8 cellular contexts compared by ENCODE assay signal in genomic region chr1:34985063-34985770, GRCh38. TPM values are rescaled to one million over a fixed set of nuclear protein-coding genes. Genes with fewer than 3 reads are reported as not detected.
DNase-seq lines count a peak whose midpoint lies in the region; ATAC-seq and TF ChIP-seq lines count a peak whose summit lies in the region.

Gene TMEM35B (minus strand): TSS chr1:34985347. CDS start chr1:34985305, 42 bp downstream.

- H3K27me3 ChIP-seq in CD8-positive, alpha-beta T cell (ENCODE audit: insufficient read depth, low read length): no peaks in the 10 kb centered on the region

- peaks cover 42% of the 10 kb centered on the region for H3K4me1 Mint-ChIP-seq in CD8-positive, alpha-beta T cell (ENCODE audit: low read depth)

- peak; percentile 61 for TF ChIP-seq POLR2A in Raji (IDR thresholded peaks at IDR 0.05; ENCODE audit: insufficient read depth, low read depth, low read length)

- peaks cover 5% of the 10 kb centered on the region for H3K36me3 ChIP-seq in CD8-positive, alpha-beta T cell (ENCODE audit: insufficient read depth, low read length)

- H3K4me3 Mint-ChIP-seq in CD8-positive, alpha-beta T cell: peak within 1 kb of the TSS; percentile 99

- POLR2A ChIA-PET in CD8-positive, alpha-beta T cell (lab: Charles Lee): interaction anchor here (0.7 to 2.3 kb wide), 12 partner anchors 10 to 208 kb away, joined by 3 to 12 read pairs (median 3); partner anchors contain the start of genes SFPQ and ZMYM6

- H3K27ac ChIP-seq in CD8-positive, alpha-beta T cell (ENCODE audit: low read depth, low read length): peak within 1 kb of the TSS; percentile 80
- peak within 1 kb of the TSS; percentile 78 for H3K27ac ChIP-seq in substantia nigra (ENCODE audit: low read depth, low read length, poor library complexity, severe bottlenecking)

- peaks cover 28% of the 10 kb centered on the region for H3K4me1 ChIP-seq in CD8-positive, alpha-beta T cell (ENCODE audit: insufficient read depth, low read length)

- no peaks in the 10 kb centered on the region for H3K27me3 Mint-ChIP-seq in CD8-positive, alpha-beta T cell (ENCODE audit: low read depth)

- peak within 1 kb of the TSS; percentile 77 for H3K4me3 ChIP-seq in CD8-positive, alpha-beta T cell (ENCODE audit: low read depth, low read length)

- H3K9me3 ChIP-seq in CD8-positive, alpha-beta T cell (ENCODE audit: low read length): no peaks in the 10 kb centered on the region

- H3K36me3 Mint-ChIP-seq in CD8-positive, alpha-beta T cell: peaks cover 50% of the 10 kb centered on the region

- DNase-seq in CD8-positive, alpha-beta T cell: peak; percentile 55 to 87 (median 80)
- peak; percentile 83 for DNase-seq in activated naive CD4-positive, alpha-beta T cell treated with Interleukin-2 at 50 U/mL for 16 hours
- peak; percentile 79 for DNase-seq in germinal center (ENCODE audit: low spot score)
- DNase-seq in nucleus accumbens (lab: John Stamatoyannopoulos, UW): peak in 46 of 56 donors; percentile 2 to 72 (median 40)
- peak in 39 of 49 donors; percentile 3 to 76 (median 33) for DNase-seq in substantia nigra (lab: John Stamatoyannopoulos, UW)

- peak; percentile 96 for ATAC-seq in CD8-positive, alpha-beta T cell
- peak; percentile 76 for ATAC-seq in GM19372 (IDR thresholded peaks at IDR 0.05; ENCODE audit: low read depth, unreplicated experiment)
- peak; percentile 75 for ATAC-seq in HG03521 (IDR thresholded peaks at IDR 0.05; ENCODE audit: unreplicated experiment)

- CTCF ChIA-PET in CD8-positive, alpha-beta T cell (lab: Charles Lee): interaction anchor here (1.0 to 2.7 kb wide), 4 partner anchors 12 to 132 kb away, joined by 3 to 10 read pairs (median 6); partner anchors contain the start of gene ZMYM1

- intact Hi-C loops in CD8-positive, alpha-beta T cell (cut with DNase I, micrococcal nuclease): loop anchor here (1.0 to 5.0 kb wide), 6 partner anchors 46 to 208 kb away; partner anchors contain the start of genes ZMYM1 (in 2 of the 2), ZMYM6 (in 2 of the 2), SFPQ (in 1 of the 2) and SMIM12 (in 1 of the 2)

- TF ChIP-seq CTCF in CD8-positive, alpha-beta T cell (IDR thresholded peaks at IDR 0.05): no peak

- peak within 1 kb of the TSS; percentile 98 for H3K27ac Mint-ChIP-seq in CD8-positive, alpha-beta T cell

- H3K9me3 Mint-ChIP-seq in CD8-positive, alpha-beta T cell: no peaks in the 10 kb centered on the region

RNA-seq across cellular contexts. Expression of gene TMEM35B, which starts in this region (rescaled TPM):
- total RNA-seq in CD8-positive, alpha-beta T cell: 1 to 10 TPM; 1.0 to 2.6 TPM

Comparison
In these comparisons a context has a peak if more than half of its experiments do, and no peak if none do; other contexts are left out.
1. Peak in every context shown above with its lines: DNase-seq, ATAC-seq, H3K4me3 ChIP-seq and H3K27ac ChIP-seq.
2. DNase-seq: peak in every context shown above with its lines; median percentile 83 in activated naive CD4-positive, alpha-beta T cell treated with Interleukin-2 at 50 U/mL for 16 hours; 80 in CD8-positive, alpha-beta T cell; 79 in germinal center; 40 in nucleus accumbens; 33 in substantia nigra.